16 cellular contexts compared by ENCODE assay signal in the genomic region with DNA sequence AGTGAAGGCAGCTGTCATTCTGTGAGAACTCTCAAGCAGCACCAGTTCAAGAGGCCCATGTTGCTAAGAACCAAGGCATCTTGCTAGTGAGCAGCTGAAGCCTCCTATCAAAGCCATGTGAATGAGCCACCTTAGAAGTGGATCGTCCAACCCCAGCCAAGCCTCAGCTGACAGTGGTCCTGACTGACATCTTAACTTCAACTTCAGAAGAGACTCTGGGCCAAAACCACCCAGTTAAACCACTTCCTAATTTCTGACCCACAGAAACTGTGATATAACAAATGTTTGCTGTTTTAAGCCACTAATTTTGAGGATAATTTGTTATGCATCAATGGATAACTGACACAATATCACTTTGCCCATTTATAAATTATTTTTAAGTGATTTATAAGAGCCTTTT.
DNase-seq lines count a peak whose midpoint lies in the region; ATAC-seq and TF ChIP-seq lines count a peak whose summit lies in the region.
"Had no signal": no experiment of that assay in that cellular context is flagged by ENCODE, and none has a peak within 500 bp of the region (broad histone marks: within the 10 kb centered on the region; RNA-seq: fewer than 3 reads in every experiment).

No MANE protein-coding gene starts in this region.

- H3K36me3 Mint-ChIP-seq in naive B cell = peaks cover under 1 to 1% of the 10 kb centered on the region in 2 donors
- H3K36me3 Mint-ChIP-seq: CD14-positive monocyte had no signal

- peaks cover 0 to 9% (median 6%) of the 10 kb centered on the region in 3 donors for H3K4me1 Mint-ChIP-seq in naive B cell
- H3K4me1 Mint-ChIP-seq: CD14-positive monocyte, H9 had no signal

- peaks cover 23 to 38% (median 36%) of the 10 kb centered on the region in 3 donors for H3K27me3 Mint-ChIP-seq in naive B cell

- DNase-seq in GM12865 (ENCODE audit: low read depth) (peak; percentile 21), GM20000 (ENCODE audit: low spot score) (peak; percentile 6), naive B cell (no peak), NCI-H345 treated with DMSO at 0.1 percent for 48 hours (lab: John Stamatoyannopoulos, UW; ENCODE audit: unreplicated experiment) (no peak), NCI-H146 treated with DMSO at 0.1 percent for 48 hours (lab: John Stamatoyannopoulos, UW; ENCODE audit: unreplicated experiment) (no peak)
- DNase-seq: DMS 273 treated with DMSO at 0.1 percent for 48 hours, H9, NCI-H1417, NCI-H1930, NCI-H446, NCI-H69 had no signal

- H3K4me3 ChIP-seq in GM12865 (ENCODE audit: low read depth, low read length) = no peak overlapping the region
- H3K4me3 ChIP-seq: SJSA1 had no signal

- H3K27ac Mint-ChIP-seq in naive B cell = peak overlapping the region in 1 of 6 donors; percentile 52
- H3K27ac Mint-ChIP-seq: H9; T-helper 2 cell treated with Interferon-gamma antibody and Interleukin-4, amounts not matched to agents 5 μg/mL and 100 μg/mL, for 36 hours had no signal

- peak; percentile 64 for ATAC-seq in HG03159 (IDR thresholded peaks at IDR 0.05; ENCODE audit: unreplicated experiment)
- ATAC-seq in naive B cell (ENCODE audit: low read depth in 2 of 2) = peak; percentile 32 to 45
- no peak for ATAC-seq in GM21737 (IDR thresholded peaks at IDR 0.05; ENCODE audit: unreplicated experiment)

- H3K9me3 Mint-ChIP-seq in naive B cell = peaks cover 0 to 8% (median 3%) of the 10 kb centered on the region in 7 donors

- TF ChIP-seq CTCF in GM12865 (IDR thresholded peaks at IDR 0.05; ENCODE audit: insufficient read depth, low read depth, low read length, missing control alignments) (no peak), GM20000 (IDR thresholded peaks at IDR 0.05; ENCODE audit: extremely low read depth, missing control alignments) (no peak)

- no peak overlapping the region for H3K4me3 Mint-ChIP-seq in naive B cell
- H3K4me3 Mint-ChIP-seq: CD14-positive monocyte; H9; T-helper 2 cell treated with Interferon-gamma antibody and Interleukin-4, amounts not matched to agents 5 μg/mL and 100 μg/mL, for 36 hours had no signal

Comparison
In these comparisons a context has a peak if more than half of its experiments do, and no peak if none do; other contexts are left out.
1. DNase-seq: peak in GM12865 (single experiment) and GM20000 (single experiment); none in naive B cell (single experiment), NCI-H345 treated with DMSO at 0.1 percent for 48 hours (single experiment) and NCI-H146 treated with DMSO at 0.1 percent for 48 hours (single experiment).